32 cellular contexts compared by ENCODE assay signal in genomic region chr17:61505846-61506627, GRCh38. TPM values are rescaled to one million over a fixed set of nuclear protein-coding genes. Genes with fewer than 3 reads are reported as not detected.
"Had no signal": no experiment of that assay in that cellular context is flagged by ENCODE, and none has a peak within 500 bp of the region (broad histone marks: within the 10 kb centered on the region; RNA-seq: fewer than 3 reads in every experiment).

No MANE protein-coding gene starts in this region.

- H3K4me1 ChIP-seq: foreskin keratinocyte, heart right ventricle, stomach, suprapubic skin had no signal

- H3K27me3 ChIP-seq: esophagus muscularis mucosa, ovary, sigmoid colon, stomach, suprapubic skin, tibial artery had no signal

- H3K4me1 Mint-ChIP-seq: activated CD4-positive, alpha-beta T cell treated with anti-CD3 and anti-CD28 coated beads, Interleukin-2, amount 10 ng/mL, durations not matched to agents 7 days and 5 days; activated naive CD4-positive, alpha-beta T cell treated with anti-CD3 and anti-CD28 coated beads, Interleukin-2, amount 50 U/mL, for 24 hours; activated naive CD8-positive, alpha-beta T cell treated with anti-CD3 and anti-CD28 coated beads, Interleukin-2, amount 50 U/mL, for 24 hours; stimulated activated memory B cell treated with anti-CD40 and anti-IgM and Interleukin-4, amounts not matched to agents 10 μg/mL and 1 μg/mL and 100 μg/mL, for 72 hours had no signal

- DNase-seq: activated CD4-positive, alpha-beta T cell treated with anti-CD3 and anti-CD28 coated beads, Interleukin-2, amount 10 ng/mL, durations not matched to agents 7 days and 5 days; activated CD4-positive, CD25-positive, alpha-beta regulatory T cell treated with anti-CD3 and anti-CD28 coated beads, Interleukin-2, amount 50 U/mL, for 72 hours; activated CD8-positive, alpha-beta T cell treated with anti-CD3 and anti-CD28 coated beads for 36 hours; activated naive CD8-positive, alpha-beta T cell treated with anti-CD3 and anti-CD28 coated beads, Interleukin-2, amount 50 U/mL, for 24 hours; activated T-cell treated with anti-CD3 and anti-CD28 coated beads, Interleukin-2, amount 50 U/mL, for 48 hours; amygdala; caudate nucleus; effector CD4-positive, alpha-beta T cell; foreskin keratinocyte; heart right ventricle; left ventricle myocardium superior; naive thymus-derived CD4-positive, alpha-beta T cell; ovary; retina; sigmoid colon; small intestine; stimulated activated CD4-positive, alpha-beta T cell treated with anti-CD3 and anti-CD28 coated beads, Interleukin-4, amount 100 ng/mL, for 4 hours; stimulated activated CD8-positive, alpha-beta memory T cell treated with anti-CD3 and anti-CD28 coated beads, Interleukin-4, amount 100 ng/mL, for 48 hours; stomach; tibial artery had no signal

- H3K4me3 ChIP-seq: esophagus muscularis mucosa, heart right ventricle, ovary, prostate gland, sigmoid colon, stomach, suprapubic skin, tibial artery had no signal

- H3K36me3 Mint-ChIP-seq: activated naive CD4-positive, alpha-beta T cell treated with anti-CD3 and anti-CD28 coated beads, Interleukin-2, amount 50 U/mL, for 24 hours; naive thymus-derived CD4-positive, alpha-beta T cell; stimulated activated memory B cell treated with anti-CD40 and anti-IgM and Interleukin-4, amounts not matched to agents 10 μg/mL and 1 μg/mL and 100 μg/mL, for 72 hours had no signal

- H3K4me3 Mint-ChIP-seq: activated CD4-positive, alpha-beta T cell treated with anti-CD3 and anti-CD28 coated beads, Interleukin-2, amount 10 ng/mL, durations not matched to agents 7 days and 5 days; activated CD8-positive, alpha-beta T cell treated with anti-CD3 and anti-CD28 coated beads for 36 hours; activated naive CD4-positive, alpha-beta T cell treated with anti-CD3 and anti-CD28 coated beads, Interleukin-2, amount 50 U/mL, for 24 hours; activated naive CD8-positive, alpha-beta T cell treated with anti-CD3 and anti-CD28 coated beads, Interleukin-2, amount 50 U/mL, for 24 hours; dendritic cell treated with granulocyte-macrophage colony-stimulating factor and Interleukin-4, amounts not matched to agents 40 ng/mL and 50 ng/mL, for 4 days; naive thymus-derived CD4-positive, alpha-beta T cell; stimulated activated memory B cell treated with anti-CD40 and anti-IgM and Interleukin-4, amounts not matched to agents 10 μg/mL and 1 μg/mL and 100 μg/mL, for 72 hours had no signal

- H3K9me3 ChIP-seq: esophagus muscularis mucosa, heart right ventricle, ovary, prostate gland, sigmoid colon, stomach, suprapubic skin, tibial artery had no signal

- H3K9me3 Mint-ChIP-seq: activated CD4-positive, alpha-beta T cell treated with anti-CD3 and anti-CD28 coated beads, Interleukin-2, amount 10 ng/mL, durations not matched to agents 7 days and 5 days; activated CD8-positive, alpha-beta T cell treated with anti-CD3 and anti-CD28 coated beads for 36 hours; activated naive CD4-positive, alpha-beta T cell treated with anti-CD3 and anti-CD28 coated beads, Interleukin-2, amount 50 U/mL, for 24 hours; activated naive CD8-positive, alpha-beta T cell treated with anti-CD3 and anti-CD28 coated beads, Interleukin-2, amount 50 U/mL, for 24 hours; activated T-helper 2 cell treated with anti-CD3 and anti-CD28 coated beads, Interferon-gamma antibody, Interleukin-2, Interleukin-4, amounts not matched to agents 10 μg/mL and 5 μg/mL and 100 μg/mL, durations not matched to agents 14 hours and 24 hours and 36 hours; dendritic cell treated with granulocyte-macrophage colony-stimulating factor and Interleukin-4, amounts not matched to agents 40 ng/mL and 50 ng/mL, for 4 days; stimulated activated memory B cell treated with anti-CD40 and anti-IgM and Interleukin-4, amounts not matched to agents 10 μg/mL and 1 μg/mL and 100 μg/mL, for 72 hours had no signal

- H3K27ac ChIP-seq: esophagus muscularis mucosa, foreskin keratinocyte, heart right ventricle, ovary, prostate gland, sigmoid colon, stomach, suprapubic skin, tibial artery had no signal

- H3K36me3 ChIP-seq: esophagus muscularis mucosa, heart right ventricle, ovary, prostate gland, sigmoid colon, stomach, suprapubic skin, tibial artery had no signal

- H3K27ac Mint-ChIP-seq: activated CD4-positive, alpha-beta T cell treated with anti-CD3 and anti-CD28 coated beads, Interleukin-2, amount 10 ng/mL, durations not matched to agents 7 days and 5 days; activated CD8-positive, alpha-beta T cell treated with anti-CD3 and anti-CD28 coated beads for 36 hours; activated naive CD4-positive, alpha-beta T cell treated with anti-CD3 and anti-CD28 coated beads, Interleukin-2, amount 50 U/mL, for 24 hours; activated naive CD8-positive, alpha-beta T cell treated with anti-CD3 and anti-CD28 coated beads, Interleukin-2, amount 50 U/mL, for 24 hours; activated T-helper 2 cell treated with anti-CD3 and anti-CD28 coated beads, Interferon-gamma antibody, Interleukin-2, Interleukin-4, amounts not matched to agents 10 μg/mL and 5 μg/mL and 100 μg/mL, durations not matched to agents 14 hours and 24 hours and 36 hours; dendritic cell treated with granulocyte-macrophage colony-stimulating factor and Interleukin-4, amounts not matched to agents 40 ng/mL and 50 ng/mL, for 4 days; naive thymus-derived CD4-positive, alpha-beta T cell; stimulated activated memory B cell treated with anti-CD40 and anti-IgM and Interleukin-4, amounts not matched to agents 10 μg/mL and 1 μg/mL and 100 μg/mL, for 72 hours had no signal

- ATAC-seq: activated CD8-positive, alpha-beta T cell treated with anti-CD3 and anti-CD28 coated beads for 36 hours; activated naive CD8-positive, alpha-beta T cell treated with anti-CD3 and anti-CD28 coated beads, Interleukin-2, amount 50 U/mL, for 24 hours; foreskin keratinocyte; heart right ventricle; left ventricle myocardium superior; naive thymus-derived CD4-positive, alpha-beta T cell; stimulated activated memory B cell treated with anti-CD40 and anti-IgM and Interleukin-4, amounts not matched to agents 10 μg/mL and 1 μg/mL and 100 μg/mL, for 72 hours had no signal

RNA-seq across cellular contexts. Expression of gene TBX4, which starts 53.8 kb away (rescaled TPM):
- total RNA-seq: activated CD4-positive, alpha-beta T cell treated with anti-CD3 and anti-CD28 coated beads, Interleukin-2, amount 10 ng/mL, durations not matched to agents 7 days and 5 days; activated CD8-positive, alpha-beta T cell treated with anti-CD3 and anti-CD28 coated beads for 36 hours; activated T-helper 2 cell treated with anti-CD3 and anti-CD28 coated beads, Interferon-gamma antibody, Interleukin-2, Interleukin-4, amounts not matched to agents 10 μg/mL and 5 μg/mL and 100 μg/mL, durations not matched to agents 14 hours and 24 hours and 36 hours; esophagus muscularis mucosa; foreskin keratinocyte; glomerular endothelial cell; heart right ventricle; left ventricle myocardium superior; lung microvascular endothelial cell; naive thymus-derived CD4-positive, alpha-beta T cell; sigmoid colon; T-helper 1 cell treated with Interleukin-12 subunit alpha and Interleukin-12 subunit beta and Interleukin-4 antibody, amounts not matched to agents 30 ng/mL and 1 ng/mL, for 36 hours; ureter had no signal
- polyA plus RNA-seq: naive thymus-derived CD4-positive, alpha-beta T cell; neural cell; ovary; sigmoid colon; small intestine had no signal
